ENCODE assay signal across 21 cellular contexts in genomic region chr5:180424094-180424493, GRCh38.
"Had no signal": no experiment of that assay in that cellular context is flagged by ENCODE, and none has a peak within 500 bp of the region (broad histone marks: within the 10 kb centered on the region; RNA-seq: fewer than 3 reads in every experiment).

No MANE protein-coding gene starts in this region.

- H3K4me3 ChIP-seq: adrenal gland, body of pancreas, esophagus muscularis mucosa, hepatocyte, prostate gland, right lobe of liver, stomach, testis, upper lobe of left lung had no signal

- H3K4me2 ChIP-seq: hepatocyte had no signal

- H2AFZ ChIP-seq: hepatocyte had no signal

- H3K79me2 ChIP-seq: hepatocyte had no signal

- H3K4me3 Mint-ChIP-seq: activated CD8-positive, alpha-beta memory T cell treated with anti-CD3 and anti-CD28 coated beads, Interleukin-2, amount 10 ng/mL, durations not matched to agents 7 days and 5 days; activated naive CD4-positive, alpha-beta T cell treated with anti-CD3 and anti-CD28 coated beads, Interleukin-2, amount 50 U/mL, for 24 hours; activated T-cell treated with anti-CD3 and anti-CD28 coated beads, Interleukin-2, amount 50 U/mL, for 24 hours; memory B cell; nephron had no signal

- H3K27me3 ChIP-seq: adrenal gland, body of pancreas, esophagus muscularis mucosa, hepatocyte, right lobe of liver, stomach, testis, upper lobe of left lung had no signal

- H3K4me1 ChIP-seq: adrenal gland, body of pancreas, esophagus muscularis mucosa, prostate gland, right lobe of liver, stomach, testis, upper lobe of left lung had no signal

- H3K36me3 Mint-ChIP-seq: activated CD8-positive, alpha-beta memory T cell treated with anti-CD3 and anti-CD28 coated beads, Interleukin-2, amount 10 ng/mL, durations not matched to agents 7 days and 5 days; activated naive CD4-positive, alpha-beta T cell treated with anti-CD3 and anti-CD28 coated beads, Interleukin-2, amount 50 U/mL, for 24 hours; memory B cell had no signal

- H3K27ac ChIP-seq: adrenal gland, body of pancreas, esophagus muscularis mucosa, hepatocyte, prostate gland, right lobe of liver, stomach, testis, upper lobe of left lung, VCaP had no signal

- H3K4me1 Mint-ChIP-seq: activated CD8-positive, alpha-beta memory T cell treated with anti-CD3 and anti-CD28 coated beads, Interleukin-2, amount 10 ng/mL, durations not matched to agents 7 days and 5 days; activated naive CD4-positive, alpha-beta T cell treated with anti-CD3 and anti-CD28 coated beads, Interleukin-2, amount 50 U/mL, for 24 hours; memory B cell; nephron had no signal

- H3K9me3 Mint-ChIP-seq: activated naive CD4-positive, alpha-beta T cell treated with anti-CD3 and anti-CD28 coated beads, Interleukin-2, amount 50 U/mL, for 24 hours; activated T-cell treated with anti-CD3 and anti-CD28 coated beads, Interleukin-2, amount 50 U/mL, for 24 hours; memory B cell; nephron had no signal

- DNase-seq: activated CD4-positive, alpha-beta T cell treated with anti-CD3 and anti-CD28 coated beads, Interleukin-2, amount 50 U/mL, for 48 hours; activated CD8-positive, alpha-beta memory T cell treated with anti-CD3 and anti-CD28 coated beads, Interleukin-2, amount 10 ng/mL, durations not matched to agents 7 days and 5 days; activated T-cell treated with anti-CD3 and anti-CD28 coated beads, Interleukin-2, amount 50 U/mL, for 24 hours; adrenal gland; body of pancreas; cortex of kidney; effector CD4-positive, alpha-beta T cell; left ventricle myocardium superior; occipital lobe; right lobe of liver; stomach; T1000; testis; upper lobe of left lung had no signal

- H3K27me3 Mint-ChIP-seq: activated T-cell treated with anti-CD3 and anti-CD28 coated beads, Interleukin-2, amount 50 U/mL, for 24 hours had no signal

- H3K9me3 ChIP-seq: adrenal gland, body of pancreas, esophagus muscularis mucosa, prostate gland, right lobe of liver, stomach, testis, upper lobe of left lung had no signal

- H3K36me3 ChIP-seq: adrenal gland, esophagus muscularis mucosa, prostate gland, right lobe of liver, stomach, upper lobe of left lung had no signal

- H3K27ac Mint-ChIP-seq: activated CD8-positive, alpha-beta memory T cell treated with anti-CD3 and anti-CD28 coated beads, Interleukin-2, amount 10 ng/mL, durations not matched to agents 7 days and 5 days; activated naive CD4-positive, alpha-beta T cell treated with anti-CD3 and anti-CD28 coated beads, Interleukin-2, amount 50 U/mL, for 24 hours; activated T-cell treated with anti-CD3 and anti-CD28 coated beads, Interleukin-2, amount 50 U/mL, for 24 hours; memory B cell had no signal
